12 cellular contexts compared by ENCODE assay signal in genomic region chr5:150600951-150601773, GRCh38. TPM values are rescaled to one million over a fixed set of nuclear protein-coding genes. Genes with fewer than 3 reads are reported as not detected.
A peak's percentile ranks its signal among the peaks of the same experiment; 100 is the strongest.
DNase-seq lines count a peak whose midpoint lies in the region; ATAC-seq, FAIRE-seq and TF ChIP-seq lines count a peak whose summit lies in the region.
"Had no signal": no experiment of that assay in that cellular context is flagged by ENCODE, and none has a peak within 500 bp of the region (broad histone marks: within the 10 kb centered on the region; RNA-seq: fewer than 3 reads in every experiment).

No MANE protein-coding gene starts in this region.

- POLR2A ChIA-PET in GM12878 (lab: Charles Lee): no interaction called here
- POLR2A ChIA-PET in activated CD4-positive, alpha-beta T cell treated with anti-CD3 and anti-CD28 coated beads for 36 hours (lab: Charles Lee): no interaction called here

- TF ChIP-seq CTCF in GM12878 (IDR thresholded peaks at IDR 0.05 in 2 of 3, conservative IDR thresholded peaks at IDR 0.05 in 1 of 3; ENCODE audit: control insufficient read depth in 2 of 3, extremely low read depth in 1 of 3, insufficient read depth in 1 of 3, low read depth in 3 of 3, low read length in 3 of 3) (no peak), keratinocyte (optimal IDR thresholded peaks at IDR 0.05 in 1 of 3, IDR thresholded peaks at IDR 0.05 in 1 of 3, conservative IDR thresholded peaks at IDR 0.05 in 1 of 3; ENCODE audit: extremely low read depth in 1 of 3, insufficient read depth in 2 of 3, low read length in 3 of 3) (no peak), spleen (IDR thresholded peaks at IDR 0.05 in 8 of 11, conservative IDR thresholded peaks at IDR 0.05 in 3 of 11) (no peak)

- intact Hi-C loops in GM12878 (cut with micrococcal nuclease; ENCODE audit: unreplicated experiment) (no loop called here), spleen (cut with DNase I; ENCODE audit: low total_unique reads) (no loop called here)
- intact Hi-C loops in activated CD4-positive, alpha-beta T cell treated with anti-CD3 and anti-CD28 coated beads for 36 hours (cut with DNase I, micrococcal nuclease): no loop called here

- no peak overlapping the region for H3K4me3 ChIP-seq in GM12878
- H3K4me3 ChIP-seq in keratinocyte (ENCODE audit: control insufficient read depth in 2 of 3, extremely low read depth in 1 of 3, insufficient read depth in 2 of 3, low read depth in 1 of 3, low read length in 3 of 3): peak overlapping the region; percentile 6 to 56 (median 40)
- H3K4me3 ChIP-seq in spleen: no peak overlapping the region

- no peak overlapping the region for H3K4me3 Mint-ChIP-seq in activated CD4-positive, alpha-beta T cell treated with anti-CD3 and anti-CD28 coated beads for 36 hours
- H3K4me3 Mint-ChIP-seq: activated naive CD8-positive, alpha-beta T cell treated with anti-CD3 and anti-CD28 coated beads, Interleukin-2, amount 50 U/mL, for 24 hours had no signal

- FAIRE-seq in GM12878 (lab: Jason Lieb, UNC) (no peak), keratinocyte (lab: Jason Lieb, UNC) (peak; percentile 80)

- no peaks in the 10 kb centered on the region for H3K9me1 ChIP-seq in keratinocyte (ENCODE audit: control insufficient read depth, extremely low read depth, insufficient read depth, low read length)

- H3K79me2 ChIP-seq in GM12878 (ENCODE audit: control insufficient read depth, insufficient read depth, low read length) (no peaks in the 10 kb centered on the region), keratinocyte (ENCODE audit: control insufficient read depth, insufficient read depth, low read length) (no peaks in the 10 kb centered on the region)

- H3K9me3 Mint-ChIP-seq in activated CD4-positive, alpha-beta T cell treated with anti-CD3 and anti-CD28 coated beads for 36 hours (ENCODE audit: low read depth): no peaks in the 10 kb centered on the region
- H3K9me3 Mint-ChIP-seq: activated naive CD8-positive, alpha-beta T cell treated with anti-CD3 and anti-CD28 coated beads, Interleukin-2, amount 50 U/mL, for 24 hours had no signal

- CTCF ChIA-PET in GM12878 (lab: Yijun Ruan, JAX): no interaction called here
- CTCF ChIA-PET in activated CD4-positive, alpha-beta T cell treated with anti-CD3 and anti-CD28 coated beads for 36 hours (lab: Charles Lee): no interaction called here

- TF ChIP-seq POLR2A in GM12878 (IDR thresholded peaks at IDR 0.05; ENCODE audit: low read depth, low read length): no peak
- no peak for TF ChIP-seq POLR2A in spleen (IDR thresholded peaks at IDR 0.05)

- 38% methylated on average over 16 of the region's 28 CpGs for WGBS in GM12878 (ENCODE audit: insufficient coverage, insufficient replicate concordance, low lambda C conversion rate, missing lambda C conversion rate)
- WGBS in spleen, 5 donors: 68 to 79% (median 78%) methylated on average over 18 to 28 of the region's 28 CpGs

- TF ChIP-seq RAD21 in GM12878 (IDR thresholded peaks at IDR 0.05; ENCODE audit: insufficient read depth, low read depth, low read length): no peak

- H2AFZ ChIP-seq in GM12878 (ENCODE audit: control insufficient read depth, low read depth, low read length) (no peak overlapping the region), keratinocyte (ENCODE audit: control insufficient read depth, low read length) (peak overlapping the region; percentile 70)

- peaks cover 4% of the 10 kb centered on the region for H3K4me1 ChIP-seq in GM12878 (ENCODE audit: control insufficient read depth, insufficient read depth, low read length)
- peaks cover 38% of the 10 kb centered on the region for H3K4me1 ChIP-seq in keratinocyte (ENCODE audit: control insufficient read depth, extremely low read depth, insufficient read depth, low read length)
- H3K4me1 ChIP-seq in spleen: peaks cover 0 to 82% (median 45%) of the 10 kb centered on the region in 6 donors

- H3K27me3 ChIP-seq in GM12878 (replicated peaks in 1 of 2; ENCODE audit: control insufficient read depth in 2 of 2, insufficient read depth in 2 of 2, low read length in 1 of 2): no peaks in the 10 kb centered on the region; a peak in 1 of 4 replicates
- H3K27me3 ChIP-seq in keratinocyte (ENCODE audit: control insufficient read depth, extremely low read depth, insufficient read depth, low read length): no peaks in the 10 kb centered on the region
- no peaks in the 10 kb centered on the region for H3K27me3 ChIP-seq in spleen (replicated peaks in 1 of 7)

- dilution Hi-C loops in keratinocyte (cut with MboI; ENCODE audit: extremely low pct_ligation_motif_present, low sequenced_read_pairs): no loop called here

- BruUV-seq in GM12878 (replicated peaks; lab: Mats Ljungman, UMichigan): no TSS peak

- RAD21 ChIA-PET in GM12878 (lab: Charles Lee; ENCODE audit: unreplicated experiment): no interaction called here

- no peak for ATAC-seq in GM12878
- no peak for ATAC-seq in activated CD4-positive, alpha-beta T cell treated with anti-CD3 and anti-CD28 coated beads for 36 hours
- ATAC-seq: left lobe of liver had no signal

- in situ Hi-C loops in GM12878 (cut with MboI): no loop called here

- H3K9ac ChIP-seq in GM12878 (ENCODE audit: control insufficient read depth, insufficient read depth, low read length): no peak overlapping the region
- peak overlapping the region; percentile 94 for H3K9ac ChIP-seq in keratinocyte (ENCODE audit: control insufficient read depth, extremely low read depth, insufficient read depth, low read length)

- H3K27ac ChIP-seq in GM12878 (ENCODE audit: control insufficient read depth, insufficient read depth): no peak overlapping the region
- H3K27ac ChIP-seq in keratinocyte (ENCODE audit: control insufficient read depth, insufficient read depth, low read length): peak overlapping the region; percentile 93
- H3K27ac ChIP-seq in spleen: peak overlapping the region in 5 of 8 donors; percentile 27 to 68 (median 61)
- H3K27ac ChIP-seq: C4-2B had no signal

- H3K27me3 Mint-ChIP-seq in activated CD4-positive, alpha-beta T cell treated with anti-CD3 and anti-CD28 coated beads for 36 hours: no peaks in the 10 kb centered on the region
- H3K27me3 Mint-ChIP-seq: activated naive CD8-positive, alpha-beta T cell treated with anti-CD3 and anti-CD28 coated beads, Interleukin-2, amount 50 U/mL, for 24 hours had no signal

- no peak for TF ChIP-seq EP300 in GM12878 (IDR thresholded peaks at IDR 0.05; ENCODE audit: borderline replicate concordance in 1 of 2, control insufficient read depth in 1 of 2, low read depth in 2 of 2, low read length in 2 of 2)

- peak; percentile 62 for DNase-seq in Daoy (ENCODE audit: low read depth)
- DNase-seq in GM12878 (ENCODE audit: low read depth, low spot score): no peak
- no peak for DNase-seq in keratinocyte (ENCODE audit: low read depth, low spot score)
- DNase-seq in spleen: peak; percentile 69
- no peak for DNase-seq in activated CD4-positive, alpha-beta T cell treated with anti-CD3 and anti-CD28 coated beads for 36 hours
- no peak for DNase-seq in NOMO-1 (lab: John Stamatoyannopoulos, UW; ENCODE audit: unreplicated experiment in 2 of 2)
- no peak for DNase-seq in RPMI8226
- no peak for DNase-seq in activated CD8-positive, alpha-beta memory T cell treated with anti-CD3 and anti-CD28 coated beads, Interleukin-2, amount 50 U/mL, for 4 hours
- DNase-seq: activated naive CD8-positive, alpha-beta T cell treated with anti-CD3 and anti-CD28 coated beads, Interleukin-2, amount 50 U/mL, for 24 hours had no signal

- H3K36me3 ChIP-seq in GM12878 (ENCODE audit: control insufficient read depth in 2 of 2, insufficient read depth in 2 of 2, low read length in 1 of 2) (no peaks in the 10 kb centered on the region), keratinocyte (ENCODE audit: control insufficient read depth in 2 of 2, extremely low read depth in 1 of 2, insufficient read depth in 2 of 2, low read length in 2 of 2) (no peaks in the 10 kb centered on the region), spleen (no peaks in the 10 kb centered on the region)

- H4K20me1 ChIP-seq in GM12878 (ENCODE audit: control insufficient read depth, insufficient read depth) (no peaks in the 10 kb centered on the region), keratinocyte (ENCODE audit: control insufficient read depth, extremely low read depth, insufficient read depth, low read length) (no peaks in the 10 kb centered on the region)

- H3K36me3 Mint-ChIP-seq in activated CD4-positive, alpha-beta T cell treated with anti-CD3 and anti-CD28 coated beads for 36 hours (ENCODE audit: low read depth): no peaks in the 10 kb centered on the region

- no peak overlapping the region for H3K27ac Mint-ChIP-seq in activated CD4-positive, alpha-beta T cell treated with anti-CD3 and anti-CD28 coated beads for 36 hours
- H3K27ac Mint-ChIP-seq: activated naive CD8-positive, alpha-beta T cell treated with anti-CD3 and anti-CD28 coated beads, Interleukin-2, amount 50 U/mL, for 24 hours had no signal

- no peak overlapping the region for H3K4me2 ChIP-seq in GM12878 (ENCODE audit: control insufficient read depth, insufficient read depth)
- peak overlapping the region; percentile 77 for H3K4me2 ChIP-seq in keratinocyte (ENCODE audit: control insufficient read depth, extremely low read depth, insufficient read depth, low read depth, low read length)

- H3K4me1 Mint-ChIP-seq in activated CD4-positive, alpha-beta T cell treated with anti-CD3 and anti-CD28 coated beads for 36 hours: no peaks in the 10 kb centered on the region
- H3K4me1 Mint-ChIP-seq: activated naive CD8-positive, alpha-beta T cell treated with anti-CD3 and anti-CD28 coated beads, Interleukin-2, amount 50 U/mL, for 24 hours had no signal

- SMC1A ChIA-PET in GM12878 (lab: Charles Lee; ENCODE audit: uncharacterized antibody, unreplicated experiment): no interaction called here

- no peaks in the 10 kb centered on the region for H3K9me3 ChIP-seq in GM12878 (replicated peaks; ENCODE audit: control insufficient read depth, insufficient read depth, low read length)
- no peaks in the 10 kb centered on the region for H3K9me3 ChIP-seq in keratinocyte (ENCODE audit: control insufficient read depth, low read depth, low read length)
- no peaks in the 10 kb centered on the region for H3K9me3 ChIP-seq in spleen

RNA-seq across cellular contexts. Expression of gene SYNPO, which starts 39.3 kb away (rescaled TPM):
- total RNA-seq in Daoy (2014; rRNA removed; shearing (Covaris generic)): 4.5 and 5.4 TPM in 2 replicates
- total RNA-seq in GM12878 (2013; cell fraction: nucleolus; rRNA removed): 27.3 and 29.8 TPM in 2 replicates
- total RNA-seq in GM12878 (2014; rRNA removed) (3.3 and 3.4 TPM in 2 replicates), GM12878 (2014; rRNA removed; fragmentation: Illumina TruSeq; extraction: Trizol) (4.4 and 4.5 TPM in 2 replicates), GM12878 (2021) (21.0 and 21.8 TPM in 2 replicates), spleen (100 to 1,000 TPM in 2 of 7 donors, 10 to 100 TPM in 5; 38.9 to 133 (median 68.9) TPM)
- 10.8 TPM for polyA plus RNA-seq in GM12878 (2011; ENCODE audit: low read depth)
- polyA plus RNA-seq in GM12878 (2011; rRNA removed) (11.0 and 18.3 TPM in 2 replicates), GM12878 (2014; fragmentation: Illumina TruSeq; extraction: Trizol) (8.7 and 9.4 TPM in 2 replicates), GM12878 (2014; fragmentation: Nextera tagmentation; extraction: Ambion mirVana) (1 to 10 TPM; 1.9 to 2.3 TPM), GM12878 (2014; rRNA removed) (10.1 and 10.7 TPM in 2 replicates), GM12878 (2016; fragmentation: Nextera tagmentation; extraction: Ambion mirVana) (1 to 10 TPM in 1 of 2 experiments, under 1 TPM in 1; 0.77 to 2.0 TPM), keratinocyte (6.0 to 11.2 TPM (median 10.7 TPM) in 3 replicates), spleen (10 to 100 TPM in 1 of 3 donors, 1 to 10 TPM in 2; 6.9 to 28.0 (median 9.3) TPM)
- 24.0 and 25.6 TPM in 2 replicates for polyA plus RNA-seq in GM12878 (2011; cell fraction: cytosol; rRNA removed)
- 20.3 and 21.1 TPM in 2 replicates for polyA plus RNA-seq in GM12878 (2011; cell fraction: nucleus; rRNA removed)
- polyA plus RNA-seq in GM12878 (2012): 19.5 and 20.5 TPM in 2 replicates
- polyA minus RNA-seq in GM12878 (2011; rRNA and poly(A)+ RNA removed): 18.7 and 24.1 TPM in 2 replicates
- 10.3 and 10.8 TPM in 2 replicates for polyA minus RNA-seq in GM12878 (2011; cell fraction: cytosol; rRNA and poly(A)+ RNA removed)
- polyA minus RNA-seq in GM12878 (2011; cell fraction: nucleus; rRNA and poly(A)+ RNA removed): 7.5 and 11.7 TPM in 2 replicates
- 1.3 TPM for polyA plus RNA-seq in keratinocyte (2011; ENCODE audit: low read depth)
- 25.4 and 30.0 TPM in 2 replicates for polyA plus RNA-seq in keratinocyte (2011; cell fraction: cytosol; rRNA removed)
- 33.8 and 34.5 TPM in 2 replicates for polyA plus RNA-seq in keratinocyte (2011; cell fraction: nucleus; rRNA removed)
- polyA plus RNA-seq in keratinocyte (2012; ENCODE audit: low replicate concordance): 6.1 and 27.4 TPM in 2 replicates
- 9.0 to 78.1 TPM (median 23.8 TPM) in 3 replicates for polyA minus RNA-seq in keratinocyte
- polyA minus RNA-seq in keratinocyte (2011; cell fraction: cytosol; rRNA and poly(A)+ RNA removed): 23.2 TPM
- polyA minus RNA-seq in keratinocyte (2011; cell fraction: nucleus; rRNA and poly(A)+ RNA removed): 11.4 and 16.4 TPM in 2 replicates
- under 1 TPM; 0.11 to 0.14 TPM for total RNA-seq in activated CD4-positive, alpha-beta T cell treated with anti-CD3 and anti-CD28 coated beads for 36 hours
- total RNA-seq: SK-MEL-5 had no signal

RNA-seq across cellular contexts. Expression of gene MYOZ3, which starts 59.9 kb away (rescaled TPM):
- total RNA-seq in Daoy (2014; rRNA removed; shearing (Covaris generic)): 0.09 TPM in 1 of 2 replicates, not detected in the other
- total RNA-seq in GM12878 (2013; cell fraction: nucleolus; rRNA removed): not detected in 2 replicates
- total RNA-seq in GM12878 (2014; rRNA removed) (1.1 TPM in 1 of 2 replicates, not detected in the other), GM12878 (2014; rRNA removed; fragmentation: Illumina TruSeq; extraction: Trizol) (0.04 TPM in 1 of 2 replicates, not detected in the other), GM12878 (2021) (0.18 TPM in 1 of 2 replicates, not detected in the other), spleen (1 to 10 TPM in 3 of 7 donors, under 1 TPM in 3, not detected in 1; 0.26 to 1.2 (median 0.81) TPM)
- polyA plus RNA-seq in GM12878 (2011; ENCODE audit: low read depth): not detected
- polyA plus RNA-seq in GM12878 (2011; rRNA removed) (not detected in 2 replicates), GM12878 (2014; fragmentation: Illumina TruSeq; extraction: Trizol) (0.09 and 0.10 TPM in 2 replicates), GM12878 (2014; fragmentation: Nextera tagmentation; extraction: Ambion mirVana) (not detected), GM12878 (2014; rRNA removed) (0.08 and 0.62 TPM in 2 replicates), GM12878 (2016; fragmentation: Nextera tagmentation; extraction: Ambion mirVana) (under 1 TPM in 1 of 2 experiments, not detected in 1; 0.11 TPM), keratinocyte (0.03 to 0.05 TPM in 2 of 3 replicates, not detected in the other), spleen (under 1 TPM; 0.04 to 0.32 (median 0.14) TPM)
- polyA plus RNA-seq in GM12878 (2011; cell fraction: cytosol; rRNA removed): not detected in 2 replicates
- polyA plus RNA-seq in GM12878 (2011; cell fraction: nucleus; rRNA removed): 0.03 TPM in 1 of 2 replicates, not detected in the other
- 0.11 and 0.18 TPM in 2 replicates for polyA plus RNA-seq in GM12878 (2012)
- not detected in 2 replicates for polyA minus RNA-seq in GM12878 (2011; rRNA and poly(A)+ RNA removed)
- polyA minus RNA-seq in GM12878 (2011; cell fraction: cytosol; rRNA and poly(A)+ RNA removed): not detected in 2 replicates
- polyA minus RNA-seq in GM12878 (2011; cell fraction: nucleus; rRNA and poly(A)+ RNA removed): not detected in 2 replicates
- not detected for polyA plus RNA-seq in keratinocyte (2011; ENCODE audit: low read depth)
- 0.02 TPM in 1 of 2 replicates, not detected in the other for polyA plus RNA-seq in keratinocyte (2011; cell fraction: cytosol; rRNA removed)
- polyA plus RNA-seq in keratinocyte (2011; cell fraction: nucleus; rRNA removed): 0.06 and 0.21 TPM in 2 replicates
- polyA plus RNA-seq in keratinocyte (2012; ENCODE audit: low replicate concordance): 0.03 and 0.17 TPM in 2 replicates
- polyA minus RNA-seq in keratinocyte: 0.26 TPM in 1 of 3 replicates, not detected in the others
- not detected for polyA minus RNA-seq in keratinocyte (2011; cell fraction: cytosol; rRNA and poly(A)+ RNA removed)
- polyA minus RNA-seq in keratinocyte (2011; cell fraction: nucleus; rRNA and poly(A)+ RNA removed): not detected in 2 replicates
- under 1 TPM; 0.30 to 0.32 TPM for total RNA-seq in activated CD4-positive, alpha-beta T cell treated with anti-CD3 and anti-CD28 coated beads for 36 hours
- total RNA-seq: SK-MEL-5 had no signal

Comparison
In these comparisons a context has a peak if more than half of its experiments do, and no peak if none do; other contexts are left out.
1. DNase-seq: peak in Daoy (single experiment) and spleen (single experiment); none in GM12878 (single experiment), keratinocyte (single experiment), activated CD4-positive, alpha-beta T cell treated with anti-CD3 and anti-CD28 coated beads for 36 hours (single experiment), NOMO-1 (0 of 2), RPMI8226 (single experiment) and activated CD8-positive, alpha-beta memory T cell treated with anti-CD3 and anti-CD28 coated beads, Interleukin-2, amount 50 U/mL, for 4 hours (single experiment).
2. H3K4me3 ChIP-seq: peak in keratinocyte (3 of 3); none in GM12878 (single experiment) and spleen (0 of 8).